In the genomic region with DNA sequence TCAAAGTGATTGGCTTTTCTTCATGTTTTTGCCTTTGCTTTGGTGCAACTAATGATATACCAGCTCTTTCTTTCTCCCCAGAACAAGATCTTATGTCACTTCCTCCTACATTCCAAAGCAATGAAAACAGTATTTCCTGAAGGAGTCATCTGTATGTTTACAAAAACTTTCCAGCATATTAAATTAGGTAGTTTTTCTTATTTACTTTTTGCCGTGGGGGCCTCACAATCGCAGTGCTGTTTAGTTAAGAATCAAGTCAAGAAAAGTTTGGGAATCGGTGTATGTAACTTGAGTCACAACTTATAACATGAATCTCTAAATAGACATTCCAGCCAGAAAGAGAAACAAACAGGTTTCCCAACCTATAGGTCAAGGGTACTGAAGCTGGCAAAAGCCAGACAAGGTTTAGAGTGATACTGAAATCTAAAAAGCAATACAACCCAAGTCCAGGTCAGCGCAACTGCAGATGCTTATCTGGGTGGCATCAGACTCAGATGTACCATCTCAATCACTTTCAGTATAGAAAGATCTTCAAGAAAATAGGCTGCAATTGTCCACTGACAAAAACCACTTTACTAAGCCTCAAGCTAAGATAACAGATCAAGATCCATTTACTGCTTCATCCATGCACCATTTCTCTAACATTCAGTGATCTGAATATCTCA, we compare ENCODE assay signal across 10 cellular contexts.
A peak's percentile ranks its signal among the peaks of the same experiment; 100 is the strongest.
DNase-seq lines count a peak whose midpoint lies in the region; FAIRE-seq and TF ChIP-seq lines count a peak whose summit lies in the region.
"Had no signal": no experiment of that assay in that cellular context is flagged by ENCODE, and none has a peak within 500 bp of the region (broad histone marks: within the 10 kb centered on the region; RNA-seq: fewer than 3 reads in every experiment).

No MANE protein-coding gene starts in this region.

- H3K27me3 Mint-ChIP-seq in activated CD4-positive, alpha-beta T cell treated with anti-CD3 and anti-CD28 coated beads, Interleukin-2, amount 10 ng/mL, durations not matched to agents 7 days and 5 days, result peaks cover 8% of the 10 kb centered on the region

- H3K36me3 Mint-ChIP-seq in activated CD4-positive, alpha-beta T cell treated with anti-CD3 and anti-CD28 coated beads, Interleukin-2, amount 10 ng/mL, durations not matched to agents 7 days and 5 days (ENCODE audit: low read depth), result no peaks in the 10 kb centered on the region

- H3K27ac Mint-ChIP-seq in activated CD4-positive, alpha-beta T cell treated with anti-CD3 and anti-CD28 coated beads, Interleukin-2, amount 10 ng/mL, durations not matched to agents 7 days and 5 days, result no peak overlapping the region
- H3K27ac Mint-ChIP-seq: activated T-helper 1 cell treated with anti-CD3 and anti-CD28 coated beads, Interleukin-12 subunit alpha, Interleukin-12 subunit beta, Interleukin-2, Interleukin-4 antibody, amounts not matched to agents 30 ng/mL and 10 ng/mL and 1 ng/mL, durations not matched to agents 14 hours and 24 hours and 36 hours had no signal

- H3K4me2 ChIP-seq in skeletal muscle satellite cell (ENCODE audit: low read length), result peak overlapping the region; percentile 47

- no peaks in the 10 kb centered on the region for H3K36me3 ChIP-seq in skeletal muscle satellite cell (ENCODE audit: insufficient read depth, low read length)
- no peaks in the 10 kb centered on the region for H3K36me3 ChIP-seq in ovary

- peaks cover 17% of the 10 kb centered on the region for H3K4me1 ChIP-seq in skeletal muscle satellite cell (ENCODE audit: control insufficient read depth, insufficient read depth, low read length)
- H3K4me1 ChIP-seq in ovary (ENCODE audit: insufficient read depth), result peaks cover 9% of the 10 kb centered on the region

- no peaks in the 10 kb centered on the region for H3K27me3 ChIP-seq in skeletal muscle satellite cell (ENCODE audit: control insufficient read depth, insufficient read depth, low read length)
- no peaks in the 10 kb centered on the region for H3K27me3 ChIP-seq in ovary

- intact Hi-C loops in ovary (cut with DNase I), result no loop called here

- H3K4me3 Mint-ChIP-seq in activated CD4-positive, alpha-beta T cell treated with anti-CD3 and anti-CD28 coated beads, Interleukin-2, amount 10 ng/mL, durations not matched to agents 7 days and 5 days, result no peak overlapping the region
- H3K4me3 Mint-ChIP-seq: activated T-helper 1 cell treated with anti-CD3 and anti-CD28 coated beads, Interleukin-12 subunit alpha, Interleukin-12 subunit beta, Interleukin-2, Interleukin-4 antibody, amounts not matched to agents 30 ng/mL and 10 ng/mL and 1 ng/mL, durations not matched to agents 14 hours and 24 hours and 36 hours had no signal

- no peak for TF ChIP-seq CTCF in RWPE1 (conservative IDR thresholded peaks at IDR 0.05; ENCODE audit: low read depth)
- no peak for TF ChIP-seq CTCF in fibroblast of villous mesenchyme (IDR thresholded peaks at IDR 0.05; ENCODE audit: insufficient read depth, low read depth, low read length)
- no peak for TF ChIP-seq CTCF in ovary (IDR thresholded peaks at IDR 0.05)

- H3K9ac ChIP-seq in skeletal muscle satellite cell (ENCODE audit: low read depth, low read length), result no peak overlapping the region

- FAIRE-seq in GM19239 (lab: Jason Lieb, UNC), result peak; percentile 51

- no peaks in the 10 kb centered on the region for H3K9me3 ChIP-seq in skeletal muscle satellite cell (replicated peaks; ENCODE audit: low read length)
- no peaks in the 10 kb centered on the region for H3K9me3 ChIP-seq in ovary

- TF ChIP-seq POLR2A in ovary (IDR thresholded peaks at IDR 0.05), result no peak

- CTCF ChIA-PET in RWPE1 (lab: Yijun Ruan, JAX), result no interaction called here
- CTCF ChIA-PET in activated CD4-positive, alpha-beta T cell treated with anti-CD3 and anti-CD28 coated beads, Interleukin-2, amount 10 ng/mL, durations not matched to agents 7 days and 5 days (lab: Charles Lee), result interaction anchor here (1.2 kb wide), 1 partner anchor 16 kb away, joined by 3 read pairs; no protein-coding TSS in a partner anchor

- no peak overlapping the region for H3K4me3 ChIP-seq in fibroblast of villous mesenchyme (ENCODE audit: low read depth, low read length)
- no peak overlapping the region for H3K4me3 ChIP-seq in skeletal muscle satellite cell (ENCODE audit: low read length)
- no peak overlapping the region for H3K4me3 ChIP-seq in ovary

- H3K27ac ChIP-seq in RWPE1, result no peak overlapping the region
- H3K27ac ChIP-seq in ovary, result no peak overlapping the region

- WGBS in ovary, 3 donors, result 32 to 57% (median 37%) methylated on average over 4 of the region's 4 CpGs

- TF ChIP-seq EP300 in ovary (IDR thresholded peaks at IDR 0.05), result no peak

- no peaks in the 10 kb centered on the region for H3K9me3 Mint-ChIP-seq in activated CD4-positive, alpha-beta T cell treated with anti-CD3 and anti-CD28 coated beads, Interleukin-2, amount 10 ng/mL, durations not matched to agents 7 days and 5 days
- H3K9me3 Mint-ChIP-seq: activated T-helper 1 cell treated with anti-CD3 and anti-CD28 coated beads, Interleukin-12 subunit alpha, Interleukin-12 subunit beta, Interleukin-2, Interleukin-4 antibody, amounts not matched to agents 30 ng/mL and 10 ng/mL and 1 ng/mL, durations not matched to agents 14 hours and 24 hours and 36 hours had no signal

- POLR2A ChIA-PET in RWPE1 (lab: Yijun Ruan, JAX; ENCODE audit: low non-redundant PET), result no interaction called here
- POLR2A ChIA-PET in activated CD4-positive, alpha-beta T cell treated with anti-CD3 and anti-CD28 coated beads, Interleukin-2, amount 10 ng/mL, durations not matched to agents 7 days and 5 days (lab: Charles Lee), result no interaction called here

- H3K4me1 Mint-ChIP-seq in activated CD4-positive, alpha-beta T cell treated with anti-CD3 and anti-CD28 coated beads, Interleukin-2, amount 10 ng/mL, durations not matched to agents 7 days and 5 days, result no peaks in the 10 kb centered on the region

- DNase-seq in GM19239 (ENCODE audit: insufficient read length, low spot score) (no peak), RWPE1 (ENCODE audit: low spot score) (peak; percentile 49), fibroblast of villous mesenchyme (ENCODE audit: low read depth) (peak; percentile 75), ovary (no peak), SKM-1 treated with dmso at 0.1 percent for 144 hours (lab: John Stamatoyannopoulos, UW; ENCODE audit: unreplicated experiment) (no peak)
- no peak for DNase-seq in activated CD4-positive, alpha-beta T cell treated with anti-CD3 and anti-CD28 coated beads, Interleukin-2, amount 10 ng/mL, durations not matched to agents 7 days and 5 days
- DNase-seq: KG1, NCI-H345 had no signal

Comparison
In these comparisons a context has a peak if more than half of its experiments do, and no peak if none do; other contexts are left out.
1. DNase-seq: peak in RWPE1 (single experiment) and fibroblast of villous mesenchyme (single experiment); none in GM19239 (single experiment), ovary (0 of 5), SKM-1 treated with dmso at 0.1 percent for 144 hours (single experiment) and activated CD4-positive, alpha-beta T cell treated with anti-CD3 and anti-CD28 coated beads, Interleukin-2, amount 10 ng/mL, durations not matched to agents 7 days and 5 days (single experiment).